In the genomic region with DNA sequence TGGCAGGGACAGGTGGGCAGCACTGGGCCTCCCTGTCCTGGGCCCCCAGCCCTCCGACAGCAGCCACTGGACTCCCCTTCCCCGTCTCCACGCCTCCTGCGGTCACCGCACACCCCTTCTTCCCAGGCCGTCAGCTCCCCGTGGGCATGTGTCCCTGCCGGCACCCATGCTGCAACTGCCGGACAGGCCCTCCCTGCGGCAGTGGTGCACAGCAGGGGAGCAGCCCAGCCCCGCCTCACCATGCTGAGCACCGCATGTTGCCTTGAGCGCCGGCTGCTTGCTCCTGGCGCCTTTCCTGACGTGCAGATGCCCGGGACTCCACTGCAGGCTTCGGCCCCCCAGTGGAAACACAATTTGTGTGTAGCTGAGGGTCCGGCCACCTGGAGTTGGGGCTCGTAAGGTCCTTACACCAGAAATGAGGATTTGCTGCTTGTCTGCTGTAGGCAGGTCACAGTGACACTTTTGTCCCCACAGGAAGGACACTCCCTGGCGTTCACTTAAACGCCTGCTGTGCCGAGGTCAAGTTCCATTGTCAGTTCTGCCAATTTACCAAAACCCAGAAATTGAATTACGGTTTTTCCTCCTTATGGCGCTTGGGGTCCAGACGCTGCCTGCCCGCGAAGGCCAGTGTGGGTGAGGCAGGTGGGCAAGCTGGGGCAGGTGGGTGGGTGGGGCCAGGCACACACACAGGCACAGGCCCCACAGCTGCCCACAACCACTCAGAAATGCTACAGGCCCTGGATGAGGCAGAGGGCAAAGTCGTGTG, we compare ENCODE assay signal across 16 cellular contexts.
A peak's percentile ranks its signal among the peaks of the same experiment; 100 is the strongest.
DNase-seq lines count a peak whose midpoint lies in the region; ATAC-seq lines count a peak whose summit lies in the region.
"Had no signal": no experiment of that assay in that cellular context is flagged by ENCODE, and none has a peak within 500 bp of the region (broad histone marks: within the 10 kb centered on the region; RNA-seq: fewer than 3 reads in every experiment).

No MANE protein-coding gene starts in this region.

- DNase-seq in NCI-H345 (lab: John Stamatoyannopoulos, UW) (peak; percentile 24), NCI-H345 treated with DMSO at 0.1 percent for 48 hours (lab: John Stamatoyannopoulos, UW; ENCODE audit: unreplicated experiment) (no peak), NCI-H146 (lab: John Stamatoyannopoulos, UW) (peak; percentile 82), iPS-NIHi11 (ENCODE audit: low spot score) (peak; percentile 38)
- DNase-seq in stimulated activated CD8-positive, alpha-beta memory T cell treated with anti-CD3 and anti-CD28 coated beads, Interleukin-4, amount 100 ng/mL, for 48 hours, result no peak
- DNase-seq: Caco-2, DMS53, KG1, NCI-H1048, NCI-H1694 treated with DMSO at 0.1 percent for 48 hours, NCI-H510A had no signal

- no peak for ATAC-seq in GM19395 (IDR thresholded peaks at IDR 0.05; ENCODE audit: unreplicated experiment)
- ATAC-seq: A549, HCT116 had no signal

- peak overlapping the region; percentile 53 to 95 (median 88) for H3K4me2 ChIP-seq in BLaER1 treated with 17β-estradiol and CSF1 and Interleukin-3, amounts not matched to agents 10 nM and 100 nM
- H3K4me2 ChIP-seq: A549 had no signal

- peaks cover 0 to under 1% (median 0%) of the 10 kb centered on the region in 11 experiments; a peak in 1 of 22 replicates for H3K9me3 ChIP-seq in BLaER1 treated with 17β-estradiol and CSF1 and Interleukin-3, amounts not matched to agents 10 nM and 100 nM (replicated peaks in 1 of 11)
- H3K9me3 ChIP-seq: A549, Caco-2 had no signal

- peaks cover 0 to 53% (median 23%) of the 10 kb centered on the region in 11 experiments; a peak in 14 of 22 replicates for H4K20me1 ChIP-seq in BLaER1 treated with 17β-estradiol and CSF1 and Interleukin-3, amounts not matched to agents 10 nM and 100 nM

- no peaks in the 10 kb centered on the region for H3K27me3 ChIP-seq in BLaER1 treated with 17β-estradiol and CSF1 and Interleukin-3, amounts not matched to agents 10 nM and 100 nM

- H3K36me3 ChIP-seq in BLaER1 treated with 17β-estradiol and CSF1 and Interleukin-3, amounts not matched to agents 10 nM and 100 nM, result peaks cover 35 to 61% (median 49%) of the 10 kb centered on the region in 11 experiments

- peak overlapping the region in 9 of 11 experiments; percentile 9 to 83 (median 62); a peak in 16 of 22 replicates for H3K27ac ChIP-seq in BLaER1 treated with 17β-estradiol and CSF1 and Interleukin-3, amounts not matched to agents 10 nM and 100 nM
- H3K27ac ChIP-seq: A549, SK-N-MC had no signal

- H3K9ac ChIP-seq in BLaER1 treated with 17β-estradiol and CSF1 and Interleukin-3, amounts not matched to agents 10 nM and 100 nM, result peak overlapping the region in 9 of 11 experiments; percentile 3 to 75 (median 53); a peak in 14 of 22 replicates

- peaks cover 38 to 93% (median 89%) of the 10 kb centered on the region in 10 experiments for H3K4me1 ChIP-seq in BLaER1 treated with 17β-estradiol and CSF1 and Interleukin-3, amounts not matched to agents 10 nM and 100 nM

- H3K4me3 ChIP-seq in BLaER1 treated with 17β-estradiol and CSF1 and Interleukin-3, amounts not matched to agents 10 nM and 100 nM, result peak overlapping the region in 5 of 10 experiments; percentile 1 to 19 (median 14); a peak in 4 of 20 replicates
- H3K4me3 ChIP-seq: A549, SK-N-MC had no signal

Comparison
In these comparisons a context has a peak if more than half of its experiments do, and no peak if none do; other contexts are left out.
1. DNase-seq: peak in NCI-H345 (single experiment), NCI-H146 (single experiment) and iPS-NIHi11 (single experiment); none in NCI-H345 treated with DMSO at 0.1 percent for 48 hours (single experiment) and stimulated activated CD8-positive, alpha-beta memory T cell treated with anti-CD3 and anti-CD28 coated beads, Interleukin-4, amount 100 ng/mL, for 48 hours (single experiment).